29 cellular contexts compared by ENCODE assay signal in the genomic region with DNA sequence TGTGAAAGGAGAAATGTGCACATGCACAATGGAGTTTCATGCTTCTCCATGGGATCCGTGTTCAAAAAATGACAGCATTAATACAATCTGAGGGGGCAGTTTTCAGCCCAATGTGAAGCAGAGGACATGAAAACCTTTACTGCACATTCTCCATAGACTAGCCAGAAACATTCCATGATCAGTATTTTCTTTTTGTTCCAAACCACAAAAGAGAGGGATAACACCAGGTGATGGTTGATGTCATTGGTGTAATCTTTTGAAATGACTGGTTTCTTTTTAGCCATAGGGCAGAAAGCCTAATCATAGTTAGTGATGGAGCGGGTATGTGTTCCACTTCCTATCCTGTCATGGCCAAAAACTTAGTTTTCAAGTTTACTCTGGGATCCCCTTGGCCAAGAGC. TPM values are rescaled to one million over a fixed set of nuclear protein-coding genes. Genes with fewer than 3 reads are reported as not detected.
A peak's percentile ranks its signal among the peaks of the same experiment; 100 is the strongest.
DNase-seq lines count a peak whose midpoint lies in the region; ATAC-seq, FAIRE-seq and TF ChIP-seq lines count a peak whose summit lies in the region.
"Had no signal": no experiment of that assay in that cellular context is flagged by ENCODE, and none has a peak within 500 bp of the region (broad histone marks: within the 10 kb centered on the region; RNA-seq: fewer than 3 reads in every experiment).

No MANE protein-coding gene starts in this region.

- POLR2A ChIA-PET in A549 (lab: Yijun Ruan, JAX) (interaction anchor here (1.7 kb wide), 1 partner anchor 12 kb away, joined by 11 read pairs; no protein-coding TSS in a partner anchor), MCF 10A (lab: Yijun Ruan, JAX) (interaction anchor here (0.5 to 2.7 kb wide), 16 partner anchors 7 to 200 kb away, joined by 3 to 26 read pairs (median 4); no protein-coding TSS in a partner anchor)

- H3K36me3 Mint-ChIP-seq in IgD-negative memory B cell (peaks cover 4% of the 10 kb centered on the region), MCF 10A (ENCODE audit: insufficient read depth, unreplicated experiment) (peaks cover 31% of the 10 kb centered on the region)
- H3K36me3 Mint-ChIP-seq: activated naive CD4-positive, alpha-beta T cell treated with anti-CD3 and anti-CD28 coated beads, Interleukin-2, amount 10 ng/mL, durations not matched to agents 7 days and 5 days; T-cell had no signal

- H3K27me3 Mint-ChIP-seq in IgD-negative memory B cell (no peaks in the 10 kb centered on the region), MCF 10A (ENCODE audit: insufficient read depth, unreplicated experiment) (no peaks in the 10 kb centered on the region)
- H3K27me3 Mint-ChIP-seq: activated naive CD4-positive, alpha-beta T cell treated with anti-CD3 and anti-CD28 coated beads, Interleukin-2, amount 10 ng/mL, durations not matched to agents 7 days and 5 days had no signal

- no peak for ATAC-seq in A549
- ATAC-seq in left colon = no peak
- no peak for ATAC-seq in GM18519 (IDR thresholded peaks at IDR 0.05; ENCODE audit: low FRiP score, unreplicated experiment)
- no peak for ATAC-seq in HG03135 (IDR thresholded peaks at IDR 0.05; ENCODE audit: unreplicated experiment)
- ATAC-seq in gastroesophageal sphincter = no peak
- ATAC-seq: activated CD8-positive, alpha-beta T cell treated with anti-CD3 and anti-CD28 coated beads, Interleukin-2, amount 10 ng/mL, durations not matched to agents 7 days and 5 days; T-cell had no signal

- H3K4me1 ChIP-seq in A549 (peaks cover 58% of the 10 kb centered on the region), gastroesophageal sphincter (no peaks in the 10 kb centered on the region)

- FAIRE-seq in A549 (lab: Jason Lieb, UNC) = no peak
- FAIRE-seq: A204.1, kidney, TTC549 had no signal

- H3K9me3 ChIP-seq in A549 (no peaks in the 10 kb centered on the region), gastroesophageal sphincter (no peaks in the 10 kb centered on the region)
- H3K9me3 ChIP-seq: BLaER1, stomach, transverse colon had no signal

- H3K27me3 ChIP-seq in gastroesophageal sphincter = no peaks in the 10 kb centered on the region
- H3K27me3 ChIP-seq: BLaER1, stomach, transverse colon had no signal

- TF ChIP-seq EP300 in A549 (IDR thresholded peaks at IDR 0.05) (no peak), gastroesophageal sphincter (IDR thresholded peaks at IDR 0.05) (no peak)

- peaks cover 0 to 2% (median 0%) of the 10 kb centered on the region in 3 donors for H3K9me3 Mint-ChIP-seq in IgD-negative memory B cell
- H3K9me3 Mint-ChIP-seq in MCF 10A (ENCODE audit: unreplicated experiment) = no peaks in the 10 kb centered on the region
- H3K9me3 Mint-ChIP-seq: activated naive CD4-positive, alpha-beta T cell treated with anti-CD3 and anti-CD28 coated beads, Interleukin-2, amount 10 ng/mL, durations not matched to agents 7 days and 5 days; T-cell had no signal

- peaks cover 44 to 65% (median 58%) of the 10 kb centered on the region in 3 donors for H3K4me1 Mint-ChIP-seq in IgD-negative memory B cell
- peaks cover 47% of the 10 kb centered on the region for H3K4me1 Mint-ChIP-seq in MCF 10A (ENCODE audit: insufficient read depth, unreplicated experiment)
- H3K4me1 Mint-ChIP-seq: activated naive CD4-positive, alpha-beta T cell treated with anti-CD3 and anti-CD28 coated beads, Interleukin-2, amount 10 ng/mL, durations not matched to agents 7 days and 5 days; T-cell had no signal

- H3K4me3 ChIP-seq in A549 (no peak overlapping the region), gastroesophageal sphincter (no peak overlapping the region)
- H3K4me3 ChIP-seq: BLaER1, stomach, transverse colon had no signal

- peak overlapping the region in 2 of 3 donors; percentile 80 to 92 for H3K27ac Mint-ChIP-seq in IgD-negative memory B cell
- H3K27ac Mint-ChIP-seq in MCF 10A (ENCODE audit: low read depth, unreplicated experiment) = peak overlapping the region; percentile 97
- H3K27ac Mint-ChIP-seq: activated CD8-positive, alpha-beta T cell treated with anti-CD3 and anti-CD28 coated beads, Interleukin-2, amount 10 ng/mL, durations not matched to agents 7 days and 5 days; activated naive CD4-positive, alpha-beta T cell treated with anti-CD3 and anti-CD28 coated beads, Interleukin-2, amount 10 ng/mL, durations not matched to agents 7 days and 5 days; T-cell had no signal

- H3K27ac ChIP-seq in A549 (peak overlapping the region; percentile 98 to 99), gastroesophageal sphincter (no peak overlapping the region)
- H3K27ac ChIP-seq: BLaER1, KMS-11, transverse colon had no signal

- no peak for TF ChIP-seq RAD21 in A549 (conservative IDR thresholded peaks at IDR 0.05 in 1 of 2, IDR thresholded peaks at IDR 0.05 in 1 of 2)

- peak overlapping the region; percentile 94 for H3K4me2 ChIP-seq in A549
- H3K4me2 ChIP-seq: BLaER1, KMS-11 had no signal

- WGBS in A549 (ENCODE audit: missing lambda C conversion rate) = 80% methylated on average over 2 of the region's 2 CpGs
- WGBS in gastroesophageal sphincter (ENCODE audit: low coverage in 1 of 2), 2 donors = 93 to 94% methylated on average over 2 of the region's 2 CpGs

- no TSS peak for BruUV-seq in MCF 10A (replicated peaks; lab: Mats Ljungman, UMichigan)

- CTCF ChIA-PET in A549 (lab: Yijun Ruan, JAX) = interaction anchor here (0.9 to 2.4 kb wide), 4 partner anchors 9 to 196 kb away, joined by 3 to 12 read pairs (median 7); no protein-coding TSS in a partner anchor
- CTCF ChIA-PET in MCF 10A (lab: Yijun Ruan, JAX) = interaction anchor here (0.6 to 4.2 kb wide), 23 partner anchors 8 to 476 kb away, joined by 3 to 45 read pairs (median 3); no protein-coding TSS in a partner anchor

- DNase-seq in A549 (ENCODE audit: low read depth in 1 of 2, low spot score in 1 of 2) (no peak), MCF 10A (ENCODE audit: unreplicated experiment) (peak; percentile 72), kidney tubule cell (ENCODE audit: low spot score) (peak; percentile 52), left colon (no peak)
- DNase-seq: activated CD4-positive, alpha-beta T cell treated with anti-CD3 and anti-CD28 coated beads for 1 hour; activated CD8-positive, alpha-beta T cell treated with anti-CD3 and anti-CD28 coated beads, Interleukin-2, amount 10 ng/mL, durations not matched to agents 7 days and 5 days; activated naive CD4-positive, alpha-beta T cell treated with anti-CD3 and anti-CD28 coated beads, Interleukin-2, amount 10 ng/mL, durations not matched to agents 7 days and 5 days; activated T-cell treated with anti-CD3 and anti-CD28 coated beads, Interleukin-2, amount 50 U/mL, for 1 hour; cerebellar nuclear complex; effector CD4-positive, alpha-beta T cell; H7; kidney; NCI-H1048; NCI-H187 treated with DMSO at 0.1 percent for 48 hours; NCI-H2227 treated with DMSO at 0.1 percent for 48 hours; NCI-H774; SIG-M5; stomach; T-cell; transverse colon had no signal

- intact Hi-C loops in MCF 10A (cut with micrococcal nuclease) (loop anchor here (1.0 to 2.0 kb wide), 2 partner anchors 105 to 193 kb away; no protein-coding TSS in a partner anchor), left colon (cut with DNase I, micrococcal nuclease) (no loop called here)

- no peaks in the 10 kb centered on the region for H3K36me3 ChIP-seq in gastroesophageal sphincter
- H3K36me3 ChIP-seq: BLaER1, stomach, transverse colon had no signal

- peak overlapping the region in 3 of 4 donors; percentile 43 to 63 (median 57) for H3K4me3 Mint-ChIP-seq in IgD-negative memory B cell
- peak overlapping the region; percentile 55 for H3K4me3 Mint-ChIP-seq in MCF 10A (ENCODE audit: unreplicated experiment)
- H3K4me3 Mint-ChIP-seq: activated CD8-positive, alpha-beta T cell treated with anti-CD3 and anti-CD28 coated beads, Interleukin-2, amount 10 ng/mL, durations not matched to agents 7 days and 5 days; activated naive CD4-positive, alpha-beta T cell treated with anti-CD3 and anti-CD28 coated beads, Interleukin-2, amount 10 ng/mL, durations not matched to agents 7 days and 5 days; T-cell had no signal

- no peak for TF ChIP-seq CTCF in A549 (IDR thresholded peaks at IDR 0.05)
- TF ChIP-seq CTCF in MCF 10A (IDR thresholded peaks at IDR 0.05; ENCODE audit: unreplicated experiment) = no peak
- TF ChIP-seq CTCF in gastroesophageal sphincter (IDR thresholded peaks at IDR 0.05) = no peak

- TF ChIP-seq POLR2A in A549 (IDR thresholded peaks at IDR 0.05; ENCODE audit: low read length) (no peak), gastroesophageal sphincter (IDR thresholded peaks at IDR 0.05) (no peak)

TF ChIP-seq in A549, 52 proteins besides CTCF, POLR2A, EP300 and RAD21:
- TF ChIP-seq NFE2L2 (conservative IDR thresholded peaks at IDR 0.05; ENCODE audit: low read length) (no peak), ZSCAN20 (CRISPR knock-in tag; IDR thresholded peaks at IDR 0.05) (peak; percentile 65; the same call in 1 of the 2 replicates)

RNA-seq across cellular contexts. Expression of a gene that starts 1.8 kb away (rescaled TPM):
- 310 and 324 TPM in 2 replicates for polyA plus RNA-seq in A549 (2011; rRNA removed)
- 61.8 and 66.4 TPM in 2 replicates for polyA plus RNA-seq in A549 (2012; cell fraction: cytosol; rRNA removed)
- 27.2 and 41.7 TPM in 2 replicates for polyA plus RNA-seq in A549 (2012; cell fraction: nucleus; rRNA removed)
- 242 to 304 TPM (median 302 TPM) in 3 replicates for polyA plus RNA-seq in A549 (2017; fragmentation: RNase III; extraction: RNeasy Plus Mini Kit Qiagen cat#74134 plus additional on column Dnase treatment)
- 117 and 131 TPM in 2 replicates for polyA minus RNA-seq in A549 (2011; rRNA and poly(A)+ RNA removed)
- 59.5 TPM for polyA plus RNA-seq in IgD-negative memory B cell
- 143 and 160 TPM in 2 replicates for total RNA-seq in MCF 10A (2022)
- 1 to 10 TPM in 1 of 2 donors, under 1 TPM in 1; 0.61 to 2.3 TPM for total RNA-seq in left colon
- total RNA-seq in gastroesophageal sphincter = 1 to 10 TPM in 3 of 4 donors, under 1 TPM in 1; 0.27 to 5.7 (median 3.6) TPM
- total RNA-seq: activated CD8-positive, alpha-beta T cell treated with anti-CD3 and anti-CD28 coated beads, Interleukin-2, amount 10 ng/mL, durations not matched to agents 7 days and 5 days; lung microvascular endothelial cell had no signal

Comparison
In these comparisons a context has a peak if more than half of its experiments do, and no peak if none do; other contexts are left out.
1. DNase-seq: peak in MCF 10A (single experiment) and kidney tubule cell (single experiment); none in A549 (0 of 2) and left colon (0 of 2).
2. H3K27ac ChIP-seq: peak in A549 (2 of 2); none in gastroesophageal sphincter (0 of 4).
3. RNA of a gene that starts 1.8 kb away (total RNA-seq): 143 to 160 TPM in MCF 10A; 0.27 to 5.7 TPM in gastroesophageal sphincter and 0.61 to 2.3 TPM in left colon; every median in the first group is over 10 times any median in the second.